Comparison of ENCODE assay signal across 1 cellular context in the genomic region with DNA sequence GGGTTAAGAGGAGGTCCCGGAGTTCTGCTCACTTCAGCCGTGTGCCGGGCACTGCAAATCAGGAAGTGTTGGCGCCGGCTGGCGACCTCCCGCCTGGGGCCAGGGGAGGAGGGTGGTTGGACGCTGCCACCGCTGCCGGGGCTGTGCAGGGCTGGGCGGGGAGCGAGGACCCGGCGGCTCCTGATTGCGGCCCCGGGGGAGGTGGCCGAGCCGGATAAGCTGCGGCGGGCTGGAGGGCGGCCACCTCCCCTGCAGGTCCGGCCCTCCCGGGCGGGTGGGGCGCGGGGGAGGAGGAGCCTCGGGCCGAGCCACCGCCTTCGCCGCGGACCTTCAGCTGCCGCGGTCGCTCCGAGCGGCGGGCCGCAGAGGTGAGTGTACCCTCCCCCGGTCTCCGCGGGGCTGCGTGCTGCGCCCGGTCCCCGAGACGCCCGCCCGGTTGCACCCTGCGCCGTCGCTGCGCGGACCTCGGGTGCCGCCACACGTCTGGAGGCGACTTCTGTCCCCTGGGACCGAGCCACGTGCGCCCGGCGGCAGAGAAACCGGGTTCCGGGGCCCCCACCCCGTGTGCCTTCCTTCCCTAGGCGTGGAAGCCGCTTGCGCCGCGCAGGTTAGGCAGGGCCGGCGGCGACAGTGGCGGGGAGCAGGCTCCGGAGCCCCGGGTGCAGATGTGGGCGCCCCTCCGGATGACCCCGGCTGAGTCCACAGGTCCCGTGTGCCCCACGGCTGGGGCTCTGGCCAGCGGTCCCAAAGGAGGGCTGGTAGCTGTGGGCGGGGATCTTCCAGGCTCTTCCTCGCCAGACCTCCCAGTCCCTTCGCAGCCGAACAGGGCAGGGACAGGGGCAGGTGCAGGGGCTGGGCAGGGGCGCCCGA.
TF ChIP-seq lines count a peak whose summit lies in the region.

A gene with protein sequence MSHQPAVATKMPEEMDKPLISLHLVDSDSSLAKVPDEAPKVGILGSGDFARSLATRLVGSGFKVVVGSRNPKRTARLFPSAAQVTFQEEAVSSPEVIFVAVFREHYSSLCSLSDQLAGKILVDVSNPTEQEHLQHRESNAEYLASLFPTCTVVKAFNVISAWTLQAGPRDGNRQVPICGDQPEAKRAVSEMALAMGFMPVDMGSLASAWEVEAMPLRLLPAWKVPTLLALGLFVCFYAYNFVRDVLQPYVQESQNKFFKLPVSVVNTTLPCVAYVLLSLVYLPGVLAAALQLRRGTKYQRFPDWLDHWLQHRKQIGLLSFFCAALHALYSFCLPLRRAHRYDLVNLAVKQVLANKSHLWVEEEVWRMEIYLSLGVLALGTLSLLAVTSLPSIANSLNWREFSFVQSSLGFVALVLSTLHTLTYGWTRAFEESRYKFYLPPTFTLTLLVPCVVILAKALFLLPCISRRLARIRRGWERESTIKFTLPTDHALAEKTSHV (plus strand): TSS at position 314 of the 870 bp plus-strand sequence. CDS start 7,179 bp downstream, outside the sequence.

TF ChIP-seq in HepG2, 621 proteins besides CTCF, POLR2A, EP300 and RAD21 (continued from another document and continues in another):
- TF ChIP-seq, protein P1, sequence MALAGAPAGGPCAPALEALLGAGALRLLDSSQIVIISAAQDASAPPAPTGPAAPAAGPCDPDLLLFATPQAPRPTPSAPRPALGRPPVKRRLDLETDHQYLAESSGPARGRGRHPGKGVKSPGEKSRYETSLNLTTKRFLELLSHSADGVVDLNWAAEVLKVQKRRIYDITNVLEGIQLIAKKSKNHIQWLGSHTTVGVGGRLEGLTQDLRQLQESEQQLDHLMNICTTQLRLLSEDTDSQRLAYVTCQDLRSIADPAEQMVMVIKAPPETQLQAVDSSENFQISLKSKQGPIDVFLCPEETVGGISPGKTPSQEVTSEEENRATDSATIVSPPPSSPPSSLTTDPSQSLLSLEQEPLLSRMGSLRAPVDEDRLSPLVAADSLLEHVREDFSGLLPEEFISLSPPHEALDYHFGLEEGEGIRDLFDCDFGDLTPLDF (CRISPR knock-in tag; IDR thresholded peaks at IDR 0.05), result no peak
- TF ChIP-seq ZNF232 (CRISPR knock-in tag; IDR thresholded peaks at IDR 0.05; ENCODE audit: borderline replicate concordance) (peak; percentile 21; the same call in 1 of the 2 replicates), ZNF383 (CRISPR knock-in tag; IDR thresholded peaks at IDR 0.05; ENCODE audit: borderline replicate concordance) (peak; percentile 76; the same call in 1 of the 2 replicates), GZF1 (CRISPR knock-in tag; IDR thresholded peaks at IDR 0.05) (no peak), ZNF124 (CRISPR knock-in tag; IDR thresholded peaks at IDR 0.05) (no peak; the same call in none of the 2 replicates), KDM1A (CRISPR knock-in tag; IDR thresholded peaks at IDR 0.05) (no peak), ZNF256 (CRISPR knock-in tag; conservative IDR thresholded peaks at IDR 0.05) (no peak), ZEB1 (IDR thresholded peaks at IDR 0.05; ENCODE audit: insufficient replicate concordance, low read depth) (peak; percentile 17), CENPT (CRISPR knock-in tag; IDR thresholded peaks at IDR 0.05; ENCODE audit: low read depth) (0 out of 2 replicates have a peak, but pooled peaks have one; percentile 2), ZNF33A (CRISPR knock-in tag; IDR thresholded peaks at IDR 0.05; ENCODE audit: borderline replicate concordance) (no peak), ADNP (CRISPR knock-in tag; IDR thresholded peaks at IDR 0.05) (no peak), TOPORS (CRISPR knock-in tag; IDR thresholded peaks at IDR 0.05) (0 out of 2 replicates have a peak, but pooled peaks have one; percentile 66), ZNF558 (CRISPR knock-in tag; IDR thresholded peaks at IDR 0.05; ENCODE audit: borderline replicate concordance) (peak; percentile 74; the same call in 1 of the 2 replicates), BHLHE40 (IDR thresholded peaks at IDR 0.05; ENCODE audit: low read length) (no peak), ESRRA (CRISPR knock-in tag; IDR thresholded peaks at IDR 0.05; ENCODE audit: low read depth) (no peak), BRD4 (CRISPR knock-in tag; IDR thresholded peaks at IDR 0.05) (no peak), ZNF644 (CRISPR knock-in tag; IDR thresholded peaks at IDR 0.05; ENCODE audit: low read depth) (no peak), ZNF230 (CRISPR knock-in tag; IDR thresholded peaks at IDR 0.05) (no peak; the same call in none of the 2 replicates), ZNF768 (CRISPR knock-in tag; IDR thresholded peaks at IDR 0.05) (peak; percentile 38; the same call in 1 of the 2 replicates), SRSF1 (optimal IDR thresholded peaks at IDR 0.05; ENCODE audit: low read depth, low read length) (no peak), ZNF567 (CRISPR knock-in tag; IDR thresholded peaks at IDR 0.05; ENCODE audit: borderline replicate concordance) (0 out of 2 replicates have a peak, but pooled peaks have one; percentile 37), NFIC (IDR thresholded peaks at IDR 0.05; ENCODE audit: low read length) (no peak), DNMT3B (CRISPR knock-in tag; conservative IDR thresholded peaks at IDR 0.05) (no peak), ZFP36 (IDR thresholded peaks at IDR 0.05; ENCODE audit: borderline replicate concordance, low read depth, low read length, partially characterized antibody) (no peak), ZNF75D (CRISPR knock-in tag; IDR thresholded peaks at IDR 0.05; ENCODE audit: borderline replicate concordance) (no peak), HOXA3 (CRISPR knock-in tag; IDR thresholded peaks at IDR 0.05) (no peak; the same call in 1 of the 2 replicates), CENPX (CRISPR knock-in tag; IDR thresholded peaks at IDR 0.05) (no peak), ZNF550 (CRISPR knock-in tag; IDR thresholded peaks at IDR 0.05; ENCODE audit: borderline replicate concordance) (no peak; the same call in 1 of the 2 replicates), TSC22D2 (CRISPR knock-in tag; IDR thresholded peaks at IDR 0.05; ENCODE audit: borderline replicate concordance) (no peak), ELF4 (CRISPR knock-in tag; IDR thresholded peaks at IDR 0.05; ENCODE audit: borderline replicate concordance) (no peak), SIN3B (IDR thresholded peaks at IDR 0.05; ENCODE audit: low read length) (no peak)
- TF ChIP-seq, protein P2, sequence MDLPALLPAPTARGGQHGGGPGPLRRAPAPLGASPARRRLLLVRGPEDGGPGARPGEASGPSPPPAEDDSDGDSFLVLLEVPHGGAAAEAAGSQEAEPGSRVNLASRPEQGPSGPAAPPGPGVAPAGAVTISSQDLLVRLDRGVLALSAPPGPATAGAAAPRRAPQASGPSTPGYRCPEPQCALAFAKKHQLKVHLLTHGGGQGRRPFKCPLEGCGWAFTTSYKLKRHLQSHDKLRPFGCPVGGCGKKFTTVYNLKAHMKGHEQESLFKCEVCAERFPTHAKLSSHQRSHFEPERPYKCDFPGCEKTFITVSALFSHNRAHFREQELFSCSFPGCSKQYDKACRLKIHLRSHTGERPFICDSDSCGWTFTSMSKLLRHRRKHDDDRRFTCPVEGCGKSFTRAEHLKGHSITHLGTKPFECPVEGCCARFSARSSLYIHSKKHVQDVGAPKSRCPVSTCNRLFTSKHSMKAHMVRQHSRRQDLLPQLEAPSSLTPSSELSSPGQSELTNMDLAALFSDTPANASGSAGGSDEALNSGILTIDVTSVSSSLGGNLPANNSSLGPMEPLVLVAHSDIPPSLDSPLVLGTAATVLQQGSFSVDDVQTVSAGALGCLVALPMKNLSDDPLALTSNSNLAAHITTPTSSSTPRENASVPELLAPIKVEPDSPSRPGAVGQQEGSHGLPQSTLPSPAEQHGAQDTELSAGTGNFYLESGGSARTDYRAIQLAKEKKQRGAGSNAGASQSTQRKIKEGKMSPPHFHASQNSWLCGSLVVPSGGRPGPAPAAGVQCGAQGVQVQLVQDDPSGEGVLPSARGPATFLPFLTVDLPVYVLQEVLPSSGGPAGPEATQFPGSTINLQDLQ (CRISPR knock-in tag; IDR thresholded peaks at IDR 0.05), result peak; percentile 78; the same call in 1 of the 2 replicates
- TF ChIP-seq, protein P3, sequence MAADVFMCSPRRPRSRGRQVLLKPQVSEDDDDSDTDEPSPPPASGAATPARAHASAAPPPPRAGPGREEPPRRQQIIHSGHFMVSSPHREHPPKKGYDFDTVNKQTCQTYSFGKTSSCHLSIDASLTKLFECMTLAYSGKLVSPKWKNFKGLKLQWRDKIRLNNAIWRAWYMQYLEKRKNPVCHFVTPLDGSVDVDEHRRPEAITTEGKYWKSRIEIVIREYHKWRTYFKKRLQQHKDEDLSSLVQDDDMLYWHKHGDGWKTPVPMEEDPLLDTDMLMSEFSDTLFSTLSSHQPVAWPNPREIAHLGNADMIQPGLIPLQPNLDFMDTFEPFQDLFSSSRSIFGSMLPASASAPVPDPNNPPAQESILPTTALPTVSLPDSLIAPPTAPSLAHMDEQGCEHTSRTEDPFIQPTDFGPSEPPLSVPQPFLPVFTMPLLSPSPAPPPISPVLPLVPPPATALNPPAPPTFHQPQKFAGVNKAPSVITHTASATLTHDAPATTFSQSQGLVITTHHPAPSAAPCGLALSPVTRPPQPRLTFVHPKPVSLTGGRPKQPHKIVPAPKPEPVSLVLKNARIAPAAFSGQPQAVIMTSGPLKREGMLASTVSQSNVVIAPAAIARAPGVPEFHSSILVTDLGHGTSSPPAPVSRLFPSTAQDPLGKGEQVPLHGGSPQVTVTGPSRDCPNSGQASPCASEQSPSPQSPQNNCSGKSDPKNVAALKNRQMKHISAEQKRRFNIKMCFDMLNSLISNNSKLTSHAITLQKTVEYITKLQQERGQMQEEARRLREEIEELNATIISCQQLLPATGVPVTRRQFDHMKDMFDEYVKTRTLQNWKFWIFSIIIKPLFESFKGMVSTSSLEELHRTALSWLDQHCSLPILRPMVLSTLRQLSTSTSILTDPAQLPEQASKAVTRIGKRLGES (CRISPR knock-in tag; IDR thresholded peaks at IDR 0.05; ENCODE audit: borderline replicate concordance), result 0 out of 2 replicates have a peak, but pooled peaks have one; percentile 16
- TF ChIP-seq, protein P4, sequence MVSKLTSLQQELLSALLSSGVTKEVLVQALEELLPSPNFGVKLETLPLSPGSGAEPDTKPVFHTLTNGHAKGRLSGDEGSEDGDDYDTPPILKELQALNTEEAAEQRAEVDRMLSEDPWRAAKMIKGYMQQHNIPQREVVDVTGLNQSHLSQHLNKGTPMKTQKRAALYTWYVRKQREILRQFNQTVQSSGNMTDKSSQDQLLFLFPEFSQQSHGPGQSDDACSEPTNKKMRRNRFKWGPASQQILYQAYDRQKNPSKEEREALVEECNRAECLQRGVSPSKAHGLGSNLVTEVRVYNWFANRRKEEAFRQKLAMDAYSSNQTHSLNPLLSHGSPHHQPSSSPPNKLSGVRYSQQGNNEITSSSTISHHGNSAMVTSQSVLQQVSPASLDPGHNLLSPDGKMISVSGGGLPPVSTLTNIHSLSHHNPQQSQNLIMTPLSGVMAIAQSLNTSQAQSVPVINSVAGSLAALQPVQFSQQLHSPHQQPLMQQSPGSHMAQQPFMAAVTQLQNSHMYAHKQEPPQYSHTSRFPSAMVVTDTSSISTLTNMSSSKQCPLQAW (CRISPR knock-in tag; IDR thresholded peaks at IDR 0.05), result no peak; the same call in 1 of the 2 replicates
- TF ChIP-seq, protein P5, sequence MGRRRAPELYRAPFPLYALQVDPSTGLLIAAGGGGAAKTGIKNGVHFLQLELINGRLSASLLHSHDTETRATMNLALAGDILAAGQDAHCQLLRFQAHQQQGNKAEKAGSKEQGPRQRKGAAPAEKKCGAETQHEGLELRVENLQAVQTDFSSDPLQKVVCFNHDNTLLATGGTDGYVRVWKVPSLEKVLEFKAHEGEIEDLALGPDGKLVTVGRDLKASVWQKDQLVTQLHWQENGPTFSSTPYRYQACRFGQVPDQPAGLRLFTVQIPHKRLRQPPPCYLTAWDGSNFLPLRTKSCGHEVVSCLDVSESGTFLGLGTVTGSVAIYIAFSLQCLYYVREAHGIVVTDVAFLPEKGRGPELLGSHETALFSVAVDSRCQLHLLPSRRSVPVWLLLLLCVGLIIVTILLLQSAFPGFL (CRISPR knock-in tag; IDR thresholded peaks at IDR 0.05), result no peak
- TF ChIP-seq, protein P6, sequence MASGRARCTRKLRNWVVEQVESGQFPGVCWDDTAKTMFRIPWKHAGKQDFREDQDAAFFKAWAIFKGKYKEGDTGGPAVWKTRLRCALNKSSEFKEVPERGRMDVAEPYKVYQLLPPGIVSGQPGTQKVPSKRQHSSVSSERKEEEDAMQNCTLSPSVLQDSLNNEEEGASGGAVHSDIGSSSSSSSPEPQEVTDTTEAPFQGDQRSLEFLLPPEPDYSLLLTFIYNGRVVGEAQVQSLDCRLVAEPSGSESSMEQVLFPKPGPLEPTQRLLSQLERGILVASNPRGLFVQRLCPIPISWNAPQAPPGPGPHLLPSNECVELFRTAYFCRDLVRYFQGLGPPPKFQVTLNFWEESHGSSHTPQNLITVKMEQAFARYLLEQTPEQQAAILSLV (CRISPR knock-in tag; IDR thresholded peaks at IDR 0.05; ENCODE audit: borderline replicate concordance), result peak; percentile 62; the same call in 1 of the 2 replicates
- TF ChIP-seq, protein P7, sequence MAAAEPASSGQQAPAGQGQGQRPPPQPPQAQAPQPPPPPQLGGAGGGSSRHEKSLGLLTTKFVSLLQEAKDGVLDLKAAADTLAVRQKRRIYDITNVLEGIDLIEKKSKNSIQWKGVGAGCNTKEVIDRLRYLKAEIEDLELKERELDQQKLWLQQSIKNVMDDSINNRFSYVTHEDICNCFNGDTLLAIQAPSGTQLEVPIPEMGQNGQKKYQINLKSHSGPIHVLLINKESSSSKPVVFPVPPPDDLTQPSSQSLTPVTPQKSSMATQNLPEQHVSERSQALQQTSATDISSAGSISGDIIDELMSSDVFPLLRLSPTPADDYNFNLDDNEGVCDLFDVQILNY (CRISPR knock-in tag; conservative IDR thresholded peaks at IDR 0.05), result 0 out of 2 replicates have a peak, but pooled peaks have one; percentile 19
- TF ChIP-seq, protein P8, sequence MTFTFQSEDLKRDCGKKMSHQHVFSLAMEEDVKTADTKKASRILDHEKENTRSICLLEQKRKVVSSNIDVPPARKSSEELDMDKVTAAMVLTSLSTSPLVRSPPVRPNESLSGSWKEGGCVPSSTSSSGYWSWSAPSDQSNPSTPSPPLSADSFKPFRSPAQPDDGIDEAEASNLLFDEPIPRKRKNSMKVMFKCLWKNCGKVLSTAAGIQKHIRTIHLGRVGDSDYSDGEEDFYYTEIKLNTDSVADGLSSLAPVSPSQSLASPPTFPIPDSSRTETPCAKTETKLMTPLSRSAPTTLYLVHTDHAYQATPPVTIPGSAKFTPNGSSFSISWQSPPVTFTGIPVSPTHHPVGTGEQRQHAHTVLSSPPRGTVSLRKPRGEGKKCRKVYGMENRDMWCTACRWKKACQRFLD (CRISPR knock-in tag; IDR thresholded peaks at IDR 0.05; ENCODE audit: borderline replicate concordance), result no peak; the same call in 1 of the 2 replicates
- TF ChIP-seq, protein P9, sequence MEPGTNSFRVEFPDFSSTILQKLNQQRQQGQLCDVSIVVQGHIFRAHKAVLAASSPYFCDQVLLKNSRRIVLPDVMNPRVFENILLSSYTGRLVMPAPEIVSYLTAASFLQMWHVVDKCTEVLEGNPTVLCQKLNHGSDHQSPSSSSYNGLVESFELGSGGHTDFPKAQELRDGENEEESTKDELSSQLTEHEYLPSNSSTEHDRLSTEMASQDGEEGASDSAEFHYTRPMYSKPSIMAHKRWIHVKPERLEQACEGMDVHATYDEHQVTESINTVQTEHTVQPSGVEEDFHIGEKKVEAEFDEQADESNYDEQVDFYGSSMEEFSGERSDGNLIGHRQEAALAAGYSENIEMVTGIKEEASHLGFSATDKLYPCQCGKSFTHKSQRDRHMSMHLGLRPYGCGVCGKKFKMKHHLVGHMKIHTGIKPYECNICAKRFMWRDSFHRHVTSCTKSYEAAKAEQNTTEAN (CRISPR knock-in tag; conservative IDR thresholded peaks at IDR 0.05), result no peak
- TF ChIP-seq, protein P10, sequence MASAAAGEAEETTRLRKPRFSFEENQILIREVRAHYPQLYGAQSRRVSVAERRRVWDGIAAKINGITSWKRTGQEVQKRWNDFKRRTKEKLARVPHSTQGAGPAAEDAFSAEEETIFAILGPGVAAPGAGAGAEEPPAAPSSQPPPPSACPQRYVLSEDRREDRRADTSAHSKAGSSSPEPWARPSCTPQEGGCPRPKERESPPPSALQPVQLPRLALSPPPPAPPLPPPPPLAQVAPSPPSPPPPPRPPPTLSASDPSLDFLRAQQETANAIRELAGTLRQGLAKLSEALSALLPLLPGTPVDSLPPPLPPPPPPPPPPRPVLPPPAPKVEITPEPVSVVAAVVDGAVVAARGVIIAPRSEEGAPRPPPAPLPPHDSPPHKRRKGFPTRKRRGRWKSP (CRISPR knock-in tag; IDR thresholded peaks at IDR 0.05), result peak; percentile 95
